Comparison of ENCODE assay signal across 17 cellular contexts in the genomic region with DNA sequence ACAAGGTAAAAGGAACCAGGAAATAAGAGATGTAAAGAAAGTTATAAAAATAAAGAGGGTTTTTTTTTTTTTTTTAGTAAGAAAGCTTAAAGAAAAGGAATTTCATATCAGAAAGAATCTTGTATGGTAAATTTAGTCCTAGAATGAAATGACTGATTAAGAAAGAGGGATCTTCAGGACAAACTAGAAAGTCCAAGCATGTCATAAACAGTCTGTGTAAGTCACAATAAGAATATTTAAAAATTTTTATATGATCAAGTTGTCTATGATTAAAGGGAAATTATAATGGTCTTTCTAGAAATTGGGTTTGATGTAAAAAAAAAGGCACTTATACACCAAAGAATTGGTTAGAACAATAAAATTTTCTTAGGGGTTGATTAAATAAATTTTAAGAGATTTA.
A peak's percentile ranks its signal among the peaks of the same experiment; 100 is the strongest.
DNase-seq lines count a peak whose midpoint lies in the region; ATAC-seq and TF ChIP-seq lines count a peak whose summit lies in the region.
"Had no signal": no experiment of that assay in that cellular context is flagged by ENCODE, and none has a peak within 500 bp of the region (broad histone marks: within the 10 kb centered on the region; RNA-seq: fewer than 3 reads in every experiment).

No MANE protein-coding gene starts in this region.

- no peaks in the 10 kb centered on the region for H3K27me3 ChIP-seq in HCT116 (ENCODE audit: insufficient read depth, low read length)
- H3K27me3 ChIP-seq in mesenchymal stem cell (ENCODE audit: control insufficient read depth in 1 of 2, insufficient read depth in 1 of 2, low read length in 2 of 2) = no peaks in the 10 kb centered on the region
- no peaks in the 10 kb centered on the region for H3K27me3 ChIP-seq in A673 (replicated peaks; ENCODE audit: insufficient read depth, low read depth, low read length, poor library complexity)
- H3K27me3 ChIP-seq: BE2C, SJSA1 had no signal

- H3K4ac ChIP-seq in mesenchymal stem cell (ENCODE audit: low read depth in 1 of 2, low read length in 2 of 2) = no peak overlapping the region

- H3K27ac ChIP-seq in HCT116 (ENCODE audit: low read depth, low read length) = no peak overlapping the region
- no peak overlapping the region for H3K27ac ChIP-seq in mesenchymal stem cell (ENCODE audit: low read length, poor library complexity, severe bottlenecking)
- no peak overlapping the region for H3K27ac ChIP-seq in A673 (ENCODE audit: low read depth, low read length, poor library complexity, severe bottlenecking)
- H3K27ac ChIP-seq: SJSA1 had no signal

- H3K4me1 ChIP-seq in HCT116 (ENCODE audit: control insufficient read depth in 1 of 2, insufficient read depth in 2 of 2, low read length in 2 of 2) (no peaks in the 10 kb centered on the region), mesenchymal stem cell (ENCODE audit: control insufficient read depth, insufficient read depth, low read depth, low read length) (no peaks in the 10 kb centered on the region), A673 (ENCODE audit: insufficient read depth, low read length, poor library complexity, severe bottlenecking) (no peaks in the 10 kb centered on the region)
- H3K4me1 ChIP-seq: BE2C, SJSA1 had no signal

- no peak overlapping the region for H4K91ac ChIP-seq in mesenchymal stem cell (ENCODE audit: low read length)

- CTCF ChIA-PET in HCT116 (lab: Charles Lee) = no interaction called here
- CTCF ChIA-PET in A673 (lab: Charles Lee) = no interaction called here

- no peak overlapping the region for H2BK12ac ChIP-seq in mesenchymal stem cell (ENCODE audit: low read length in 2 of 2)

- H2AK5ac ChIP-seq in mesenchymal stem cell (ENCODE audit: low read length, severe bottlenecking) = no peak overlapping the region

- no peak overlapping the region for H3K4me2 ChIP-seq in HCT116 (ENCODE audit: low read length)
- H3K4me2 ChIP-seq in mesenchymal stem cell (ENCODE audit: low read length, poor library complexity, severe bottlenecking) = no peak overlapping the region

- POLR2A ChIA-PET in HCT116 (lab: Charles Lee) = no interaction called here
- POLR2A ChIA-PET in A673 (lab: Charles Lee; ENCODE audit: low non-redundant PET) = no interaction called here

- TF ChIP-seq RAD21 in HCT116 (IDR thresholded peaks at IDR 0.05; ENCODE audit: low read depth) = no peak

- no peak overlapping the region for H4K8ac ChIP-seq in mesenchymal stem cell (ENCODE audit: low read length)

- no peak overlapping the region for H3K27ac Mint-ChIP-seq in natural killer cell treated with Interleukin-12 subunit alpha and Interleukin-12 subunit beta and Interleukin-15 and Interleukin-18, amount 100 ng/mL, for 72 hours
- H3K27ac Mint-ChIP-seq: CD4-positive, alpha-beta T cell; HFFc6 had no signal

- H3K9me3 ChIP-seq in HCT116 (ENCODE audit: control insufficient read depth in 1 of 2, insufficient read depth in 1 of 2, low read depth in 1 of 2, low read length in 2 of 2) (peaks cover 9 to 28% of the 10 kb centered on the region in 2 experiments), mesenchymal stem cell (ENCODE audit: control insufficient read depth, low read length) (peaks cover 26% of the 10 kb centered on the region), A673 (ENCODE audit: low read depth, low read length, poor library complexity, severe bottlenecking) (peaks cover 22% of the 10 kb centered on the region)
- H3K9me3 ChIP-seq: BE2C, SJSA1 had no signal

- intact Hi-C loops in HCT116 (cut with micrococcal nuclease) = no loop called here
- intact Hi-C loops in A673 (cut with micrococcal nuclease; ENCODE audit: unreplicated experiment) = no loop called here

- DNase-seq in ELR (ENCODE audit: low read depth) = peak; percentile 18
- peak; percentile 3 for DNase-seq in HCT116 (ENCODE audit: low read depth, low spot score)
- peak; percentile 26 for DNase-seq in OCI-M1 (lab: John Stamatoyannopoulos, UW)
- DNase-seq in mesenchymal stem cell = peak; percentile 3
- no peak for DNase-seq in medulla oblongata (ENCODE audit: extremely low spot score)
- no peak for DNase-seq in natural killer cell treated with Interleukin-12 subunit alpha and Interleukin-12 subunit beta and Interleukin-15 and Interleukin-18, amount 100 ng/mL, for 72 hours (ENCODE audit: low spot score)
- DNase-seq in A673 (ENCODE audit: low spot score) = no peak
- DNase-seq: BE2C; Calu3; CD4-positive, alpha-beta T cell; HFFc6; NCI-H1105 treated with DMSO at 0.1 percent for 48 hours; NCI-H1694 treated with DMSO at 0.1 percent for 48 hours; NCI-H345; NCI-H526; SW 1271 had no signal

- H4K20me1 ChIP-seq in HCT116 (ENCODE audit: insufficient read depth) = no peaks in the 10 kb centered on the region; the same call in 1 of the 2 replicates

- no peak overlapping the region for H3K18ac ChIP-seq in mesenchymal stem cell (ENCODE audit: low read depth in 1 of 2, low read length in 2 of 2)

- BruUV-seq in HCT116 (replicated peaks; lab: Mats Ljungman, UMichigan) = no TSS peak
- BruUV-seq in A673 (replicated peaks; lab: Mats Ljungman, UMichigan) = no TSS peak

- no peak overlapping the region for H3K14ac ChIP-seq in mesenchymal stem cell (ENCODE audit: low read length in 2 of 2)

- no peak for TF ChIP-seq POLR2A in HCT116 (IDR thresholded peaks at IDR 0.05; ENCODE audit: borderline replicate concordance, extremely low read depth, insufficient read depth, insufficient read length)

- no peaks in the 10 kb centered on the region for H3K79me1 ChIP-seq in mesenchymal stem cell (replicated peaks; ENCODE audit: low read length, poor library complexity, severe bottlenecking)

- no peaks in the 10 kb centered on the region for H3K36me3 Mint-ChIP-seq in natural killer cell treated with Interleukin-12 subunit alpha and Interleukin-12 subunit beta and Interleukin-15 and Interleukin-18, amount 100 ng/mL, for 72 hours

- H2AFZ ChIP-seq in HCT116 (ENCODE audit: low read depth, low read length, poor library complexity, severe bottlenecking) = no peak overlapping the region
- no peak overlapping the region for H2AFZ ChIP-seq in mesenchymal stem cell (ENCODE audit: low read depth, low read length)

- H3K4me3 Mint-ChIP-seq in natural killer cell treated with Interleukin-12 subunit alpha and Interleukin-12 subunit beta and Interleukin-15 and Interleukin-18, amount 100 ng/mL, for 72 hours = no peak overlapping the region
- H3K4me3 Mint-ChIP-seq: CD4-positive, alpha-beta T cell; HFFc6 had no signal

- no peak for ATAC-seq in HCT116
- no peak for ATAC-seq in natural killer cell treated with Interleukin-12 subunit alpha and Interleukin-12 subunit beta and Interleukin-15 and Interleukin-18, amount 100 ng/mL, for 72 hours

- no peak overlapping the region for H2BK15ac ChIP-seq in mesenchymal stem cell (ENCODE audit: low read depth, poor library complexity, severe bottlenecking)

- H3K9ac ChIP-seq in HCT116 (ENCODE audit: low read length) (no peak overlapping the region), mesenchymal stem cell (ENCODE audit: low read length) (no peak overlapping the region)

- no peaks in the 10 kb centered on the region for H3K27me3 Mint-ChIP-seq in natural killer cell treated with Interleukin-12 subunit alpha and Interleukin-12 subunit beta and Interleukin-15 and Interleukin-18, amount 100 ng/mL, for 72 hours
- H3K27me3 Mint-ChIP-seq: CD4-positive, alpha-beta T cell had no signal

- no peaks in the 10 kb centered on the region for H3K4me1 Mint-ChIP-seq in natural killer cell treated with Interleukin-12 subunit alpha and Interleukin-12 subunit beta and Interleukin-15 and Interleukin-18, amount 100 ng/mL, for 72 hours (ENCODE audit: low read depth in 2 of 2)

- TF ChIP-seq CTCF in HCT116 (IDR thresholded peaks at IDR 0.05 in 2 of 3, conservative IDR thresholded peaks at IDR 0.05 in 1 of 3; ENCODE audit: borderline replicate concordance in 1 of 3, insufficient read depth in 1 of 3, low read depth in 2 of 3, low read length in 2 of 3) = no peak
- no peak for TF ChIP-seq CTCF in A673 (conservative IDR thresholded peaks at IDR 0.05; ENCODE audit: low read depth, low read length)

- H3K23ac ChIP-seq in mesenchymal stem cell (ENCODE audit: low read length in 2 of 2) = no peak overlapping the region

- H3K4me3 ChIP-seq in HCT116 (replicated peaks in 1 of 2; ENCODE audit: low read depth in 1 of 2, low read length in 2 of 2) = no peak overlapping the region
- no peak overlapping the region for H3K4me3 ChIP-seq in mesenchymal stem cell (ENCODE audit: insufficient read depth in 1 of 2, low read depth in 1 of 2, low read length in 2 of 2)
- no peak overlapping the region for H3K4me3 ChIP-seq in A673 (ENCODE audit: low read depth, low read length, poor library complexity, severe bottlenecking)
- H3K4me3 ChIP-seq: SJSA1 had no signal

- H3K9me2 ChIP-seq in HCT116 (ENCODE audit: insufficient read depth) = no peaks in the 10 kb centered on the region

- H3K9me3 Mint-ChIP-seq in natural killer cell treated with Interleukin-12 subunit alpha and Interleukin-12 subunit beta and Interleukin-15 and Interleukin-18, amount 100 ng/mL, for 72 hours = peaks cover 2% of the 10 kb centered on the region
- H3K9me3 Mint-ChIP-seq: CD4-positive, alpha-beta T cell had no signal

- no peak overlapping the region for H2BK5ac ChIP-seq in mesenchymal stem cell (ENCODE audit: low read depth, low read length, poor library complexity, severe bottlenecking)

- RAD21 ChIA-PET in HCT116 (lab: Charles Lee; ENCODE audit: low non-redundant PET in 1 of 2, low total read pairs in 2 of 2, uncharacterized antibody in 2 of 2, unreplicated experiment in 2 of 2) = no interaction called here

- H2BK120ac ChIP-seq in mesenchymal stem cell (ENCODE audit: low read depth, low read length) = no peak overlapping the region

- H3K79me2 ChIP-seq in HCT116 (ENCODE audit: insufficient read depth, low read length) = no peaks in the 10 kb centered on the region

- H3K36me3 ChIP-seq in HCT116 (ENCODE audit: control insufficient read depth in 1 of 2, insufficient read depth in 2 of 2, low read length in 2 of 2) (no peaks in the 10 kb centered on the region), mesenchymal stem cell (ENCODE audit: control insufficient read depth in 1 of 2, insufficient read depth in 2 of 2, low read depth in 1 of 2, low read length in 2 of 2) (no peaks in the 10 kb centered on the region), A673 (ENCODE audit: insufficient read depth, low read length, poor library complexity, severe bottlenecking) (no peaks in the 10 kb centered on the region)
- H3K36me3 ChIP-seq: BE2C, SJSA1 had no signal

TF ChIP-seq in HCT116, 20 proteins besides CTCF, POLR2A, EP300 and RAD21 (continues in another document):
- TF ChIP-seq TCF7L2 (IDR thresholded peaks at IDR 0.05; ENCODE audit: borderline replicate concordance, extremely low read depth, insufficient read depth, insufficient read length) = no peak
- no peak for TF ChIP-seq EZH2phosphoT487 (IDR thresholded peaks at IDR 0.05; ENCODE audit: borderline replicate concordance)
- no peak for TF ChIP-seq POLR2AphosphoS5 (IDR thresholded peaks at IDR 0.05; ENCODE audit: low read depth, low read length)
- no peak for TF ChIP-seq ELF1 (IDR thresholded peaks at IDR 0.05; ENCODE audit: borderline replicate concordance, low read depth)
- TF ChIP-seq CBX3 (IDR thresholded peaks at IDR 0.05; ENCODE audit: low read depth) = no peak
- no peak for TF ChIP-seq YY1 (IDR thresholded peaks at IDR 0.05; ENCODE audit: extremely low read depth, insufficient replicate concordance, low read depth, low read length)

Comparison
In these comparisons a context has a peak if more than half of its experiments do, and no peak if none do; other contexts are left out.
1. DNase-seq: peak in ELR (single experiment), HCT116 (single experiment), OCI-M1 (single experiment) and mesenchymal stem cell (single experiment); none in medulla oblongata (single experiment), natural killer cell treated with Interleukin-12 subunit alpha and Interleukin-12 subunit beta and Interleukin-15 and Interleukin-18, amount 100 ng/mL, for 72 hours (single experiment) and A673 (single experiment).